Comparison of ENCODE assay signal across 24 cellular contexts in genomic region chr15:64146041-64146440, GRCh38. TPM values are rescaled to one million over a fixed set of nuclear protein-coding genes. Genes with fewer than 3 reads are reported as not detected.
DNase-seq lines count a peak whose midpoint lies in the region; ATAC-seq and TF ChIP-seq lines count a peak whose summit lies in the region.
"Had no signal": no experiment of that assay in that cellular context is flagged by ENCODE, and none has a peak within 500 bp of the region (broad histone marks: within the 10 kb centered on the region; RNA-seq: fewer than 3 reads in every experiment).

No MANE protein-coding gene starts in this region.

- no peaks in the 10 kb centered on the region for H3K9me3 Mint-ChIP-seq in stimulated activated naive B cell treated with anti-CD40 and anti-IgM and Interleukin-4, amounts not matched to agents 10 μg/mL and 1 μg/mL and 100 μg/mL, for 72 hours
- H3K9me3 Mint-ChIP-seq: activated CD4-positive, alpha-beta T cell treated with anti-CD3 and anti-CD28 coated beads, Interleukin-2, amount 10 ng/mL, durations not matched to agents 24 days and 14 days; activated T-cell treated with anti-CD3 and anti-CD28 coated beads, Interleukin-2, amount 50 U/mL, for 4 hours had no signal

- no peaks in the 10 kb centered on the region for H3K27me3 Mint-ChIP-seq in stimulated activated naive B cell treated with anti-CD40 and anti-IgM and Interleukin-4, amounts not matched to agents 10 μg/mL and 1 μg/mL and 100 μg/mL, for 72 hours
- H3K27me3 Mint-ChIP-seq: activated CD4-positive, alpha-beta T cell treated with anti-CD3 and anti-CD28 coated beads, Interleukin-2, amount 10 ng/mL, durations not matched to agents 24 days and 14 days had no signal

- peak overlapping the region in 7 of 11 experiments; percentile 8 to 76 (median 61); a peak in 8 of 22 replicates for H3K4me2 ChIP-seq in BLaER1 treated with 17β-estradiol and CSF1 and Interleukin-3, amounts not matched to agents 10 nM and 100 nM

- H3K27ac Mint-ChIP-seq in stimulated activated naive B cell treated with anti-CD40 and anti-IgM and Interleukin-4, amounts not matched to agents 10 μg/mL and 1 μg/mL and 100 μg/mL, for 72 hours: peak overlapping the region; percentile 87
- H3K27ac Mint-ChIP-seq: activated CD4-positive, alpha-beta T cell treated with anti-CD3 and anti-CD28 coated beads, Interleukin-2, amount 10 ng/mL, durations not matched to agents 24 days and 14 days had no signal

- H3K9me3 ChIP-seq in BLaER1 treated with 17β-estradiol and CSF1 and Interleukin-3, amounts not matched to agents 10 nM and 100 nM (replicated peaks in 1 of 11): no peaks in the 10 kb centered on the region
- no peaks in the 10 kb centered on the region for H3K9me3 ChIP-seq in left ventricle myocardium inferior (replicated peaks)
- H3K9me3 ChIP-seq: body of pancreas had no signal

- H3K4me1 Mint-ChIP-seq in stimulated activated naive B cell treated with anti-CD40 and anti-IgM and Interleukin-4, amounts not matched to agents 10 μg/mL and 1 μg/mL and 100 μg/mL, for 72 hours: peaks cover 38 to 57% of the 10 kb centered on the region in 2 donors

- peaks cover 0 to 63% (median 11%) of the 10 kb centered on the region in 11 experiments; a peak in 11 of 22 replicates for H4K20me1 ChIP-seq in BLaER1 treated with 17β-estradiol and CSF1 and Interleukin-3, amounts not matched to agents 10 nM and 100 nM

- H3K9ac ChIP-seq in BLaER1 treated with 17β-estradiol and CSF1 and Interleukin-3, amounts not matched to agents 10 nM and 100 nM: no peak overlapping the region

- peaks cover 28 to 37% of the 10 kb centered on the region in 2 donors for H3K36me3 Mint-ChIP-seq in stimulated activated naive B cell treated with anti-CD40 and anti-IgM and Interleukin-4, amounts not matched to agents 10 μg/mL and 1 μg/mL and 100 μg/mL, for 72 hours

- intact Hi-C loops in left ventricle myocardium inferior (cut with micrococcal nuclease): no loop called here

- peaks cover 19 to 50% (median 40%) of the 10 kb centered on the region in 11 experiments for H3K36me3 ChIP-seq in BLaER1 treated with 17β-estradiol and CSF1 and Interleukin-3, amounts not matched to agents 10 nM and 100 nM
- peaks cover 25% of the 10 kb centered on the region for H3K36me3 ChIP-seq in left ventricle myocardium inferior

- peak overlapping the region in 2 of 11 experiments; percentile 9 to 37; a peak in 2 of 22 replicates for H3K27ac ChIP-seq in BLaER1 treated with 17β-estradiol and CSF1 and Interleukin-3, amounts not matched to agents 10 nM and 100 nM
- H3K27ac ChIP-seq in caudate nucleus (ENCODE audit: low read depth, low read length): peak overlapping the region; percentile 48
- H3K27ac ChIP-seq in left ventricle myocardium inferior (replicated peaks): peak overlapping the region; percentile 78
- H3K27ac ChIP-seq: body of pancreas, VCaP had no signal

- no peak overlapping the region for H3K4me3 ChIP-seq in BLaER1 treated with 17β-estradiol and CSF1 and Interleukin-3, amounts not matched to agents 10 nM and 100 nM
- no peak overlapping the region for H3K4me3 ChIP-seq in left ventricle myocardium inferior
- H3K4me3 ChIP-seq: body of pancreas had no signal

- TF ChIP-seq CTCF in left ventricle myocardium inferior (IDR thresholded peaks at IDR 0.05; ENCODE audit: borderline replicate concordance): no peak

- peaks cover 46 to 74% (median 55%) of the 10 kb centered on the region in 10 experiments for H3K4me1 ChIP-seq in BLaER1 treated with 17β-estradiol and CSF1 and Interleukin-3, amounts not matched to agents 10 nM and 100 nM
- peaks cover 22% of the 10 kb centered on the region for H3K4me1 ChIP-seq in left ventricle myocardium inferior

- H3K4me3 Mint-ChIP-seq in stimulated activated naive B cell treated with anti-CD40 and anti-IgM and Interleukin-4, amounts not matched to agents 10 μg/mL and 1 μg/mL and 100 μg/mL, for 72 hours: no peak overlapping the region
- H3K4me3 Mint-ChIP-seq: activated CD4-positive, alpha-beta T cell treated with anti-CD3 and anti-CD28 coated beads, Interleukin-2, amount 10 ng/mL, durations not matched to agents 24 days and 14 days; activated T-cell treated with anti-CD3 and anti-CD28 coated beads, Interleukin-2, amount 50 U/mL, for 4 hours had no signal

- H3K27me3 ChIP-seq in BLaER1 treated with 17β-estradiol and CSF1 and Interleukin-3, amounts not matched to agents 10 nM and 100 nM: peaks cover 0 to under 1% (median 0%) of the 10 kb centered on the region in 11 experiments; a peak in 1 of 22 replicates
- no peaks in the 10 kb centered on the region for H3K27me3 ChIP-seq in left ventricle myocardium inferior (ENCODE audit: low read depth)
- H3K27me3 ChIP-seq: body of pancreas had no signal

- ATAC-seq in stimulated activated naive B cell treated with anti-CD40 and anti-IgM and Interleukin-4, amounts not matched to agents 10 μg/mL and 1 μg/mL and 100 μg/mL, for 72 hours (replicated peaks): no peak
- ATAC-seq: activated T-cell treated with anti-CD3 and anti-CD28 coated beads, Interleukin-2, amount 50 U/mL, for 4 hours; body of pancreas had no signal

- DNase-seq in caudate nucleus (lab: John Stamatoyannopoulos, UW): peak in 1 of 61 donors; percentile 11
- peak; percentile 63 for DNase-seq in left ventricle myocardium inferior
- no peak for DNase-seq in stimulated activated naive B cell treated with anti-CD40 and anti-IgM and Interleukin-4, amounts not matched to agents 10 μg/mL and 1 μg/mL and 100 μg/mL, for 72 hours
- no peak for DNase-seq in NCI-H2107 (lab: John Stamatoyannopoulos, UW)
- DNase-seq in T-helper 9 cell: no peak
- no peak for DNase-seq in HT-29 (ENCODE audit: low spot score)
- no peak for DNase-seq in ecto neural progenitor cell (ENCODE audit: low spot score)
- DNase-seq: activated CD4-positive, alpha-beta T cell treated with anti-CD3 and anti-CD28 coated beads, Interleukin-2, amount 10 ng/mL, durations not matched to agents 24 days and 14 days; activated T-cell treated with anti-CD3 and anti-CD28 coated beads, Interleukin-2, amount 50 U/mL, for 4 hours; body of pancreas; COR-L47; DMS79; effector memory CD4-positive, alpha-beta T cell; GDM1; KBM-7; kidney; mammary epithelial cell; NCI-H1105 treated with DMSO at 0.1 percent for 48 hours; NCI-H2029 treated with DMSO at 0.1 percent for 48 hours; RPMI8226; stimulated activated CD4-positive, alpha-beta T cell treated with anti-CD3 and anti-CD28 coated beads, Interleukin-4, amount 100 ng/mL, for 4 hours; stimulated activated naive CD4-positive, alpha-beta T cell treated with Interleukin-2 at 50 U/mL for 16 hours had no signal

RNA-seq across cellular contexts. Expression of gene SNX22, which starts 5.5 kb away (rescaled TPM):
- total RNA-seq in left ventricle myocardium inferior: 2.0 TPM
- 0.03 and 0.18 TPM in 2 replicates for total RNA-seq in HT-29 (2014; rRNA removed; shearing (Covaris generic))

RNA-seq across cellular contexts. Expression of gene PPIB, which starts 16.8 kb away (rescaled TPM):
- 102 TPM for total RNA-seq in left ventricle myocardium inferior
- 627 and 667 TPM in 2 replicates for total RNA-seq in HT-29 (2014; rRNA removed; shearing (Covaris generic))

RNA-seq across cellular contexts. Expression of gene SNX1, which starts 50.3 kb away (rescaled TPM):
- total RNA-seq in left ventricle myocardium inferior: 72.1 TPM
- total RNA-seq in HT-29 (2014; rRNA removed; shearing (Covaris generic)): 36.2 and 60.9 TPM in 2 replicates

RNA-seq across cellular contexts. Expression of gene CIAO2A, which starts 52.4 kb away (rescaled TPM):
- total RNA-seq in left ventricle myocardium inferior: 71.0 TPM
- total RNA-seq in HT-29 (2014; rRNA removed; shearing (Covaris generic)): 137 and 147 TPM in 2 replicates
